10 cellular contexts compared by ENCODE assay signal in the genomic region with DNA sequence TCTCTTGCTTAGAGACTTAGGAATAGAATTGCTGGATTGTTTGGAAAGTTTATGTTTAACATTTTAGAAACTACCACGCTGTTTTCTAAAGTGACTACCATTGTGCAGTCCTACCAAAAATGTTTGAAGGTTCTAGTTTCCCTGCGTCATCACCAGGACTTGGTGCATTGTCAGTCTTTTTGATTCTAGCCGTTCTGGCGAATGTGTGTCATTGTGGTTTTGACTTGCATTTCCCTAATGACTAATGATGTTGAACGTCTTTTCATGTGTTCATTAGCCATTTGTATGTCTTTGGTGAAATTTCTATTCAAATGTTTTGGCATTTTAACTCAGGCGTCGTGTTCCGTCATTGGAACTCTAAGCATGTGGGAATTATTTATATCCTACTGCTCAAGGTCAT. TPM values are rescaled to one million over a fixed set of nuclear protein-coding genes. Genes with fewer than 3 reads are reported as not detected.
DNase-seq lines count a peak whose midpoint lies in the region; ATAC-seq, FAIRE-seq and TF ChIP-seq lines count a peak whose summit lies in the region.
"Had no signal": no experiment of that assay in that cellular context is flagged by ENCODE, and none has a peak within 500 bp of the region (broad histone marks: within the 10 kb centered on the region; RNA-seq: fewer than 3 reads in every experiment).

No MANE protein-coding gene starts in this region.

- TF ChIP-seq CTCF in IMR-90 (conservative IDR thresholded peaks at IDR 0.05; ENCODE audit: low read depth, low read length) (no peak), omental fat pad (IDR thresholded peaks at IDR 0.05) (no peak), BE2C (IDR thresholded peaks at IDR 0.05; ENCODE audit: low read depth, low read length) (no peak)
- no peak for TF ChIP-seq CTCF in activated CD8-positive, alpha-beta T cell treated with anti-CD3 and anti-CD28 coated beads for 36 hours (IDR thresholded peaks at IDR 0.05)

- no TSS peak for BruUV-seq in IMR-90 (replicated peaks; lab: Mats Ljungman, UMichigan)

- H4K5ac ChIP-seq in IMR-90 (ENCODE audit: low read depth, low read length): no peak overlapping the region

- no peak for FAIRE-seq in frontal cortex (lab: Jason Lieb, UNC)

- H3K4me1 ChIP-seq in IMR-90 (ENCODE audit: control insufficient read depth, insufficient read depth, low read length) (peaks cover 4% of the 10 kb centered on the region; the same call in 1 of the 2 replicates), BE2C (no peaks in the 10 kb centered on the region)

- H3K18ac ChIP-seq in IMR-90 (ENCODE audit: low read depth, low read length): no peak overlapping the region

- H3K56ac ChIP-seq in IMR-90 (ENCODE audit: extremely low read depth, insufficient read depth, low read length): no peak overlapping the region

- H3K27me3 Mint-ChIP-seq in activated CD8-positive, alpha-beta T cell treated with anti-CD3 and anti-CD28 coated beads for 36 hours: no peaks in the 10 kb centered on the region
- H3K27me3 Mint-ChIP-seq in effector memory CD8-positive, alpha-beta T cell: no peaks in the 10 kb centered on the region

- WGBS in IMR-90 (ENCODE audit: extremely low coverage in 2 of 2, insufficient read length in 1 of 2), 2 experiments: 92% methylated on average over 2 of the region's 8 CpGs; no CpG with 5 or more reads in 1 of the 2 experiments

- in situ Hi-C loops in IMR-90 (cut with MboI; ENCODE audit: low sequenced_read_pairs): no loop called here

- H2BK5ac ChIP-seq in IMR-90 (ENCODE audit: low read depth, low read length, poor library complexity, severe bottlenecking): no peak overlapping the region

- H3K27ac ChIP-seq in IMR-90 (ENCODE audit: insufficient read depth, low read length): no peak overlapping the region
- H3K27ac ChIP-seq: tibial nerve had no signal

- 0 out of 2 replicates have a peak, but pooled peaks cover 3% of the 10 kb centered on the region for H3K9me1 ChIP-seq in IMR-90 (ENCODE audit: insufficient read depth, low read length)

- H4K20me1 ChIP-seq in IMR-90 (ENCODE audit: insufficient read depth, low read length): peaks cover 28% of the 10 kb centered on the region

- peaks cover 20 to 42% of the 10 kb centered on the region in 2 experiments for H3K79me1 ChIP-seq in IMR-90 (ENCODE audit: low read depth in 1 of 2, low read length in 2 of 2)

- H3K4ac ChIP-seq in IMR-90 (ENCODE audit: low read depth, low read length): no peak overlapping the region

- no peak overlapping the region for H3K4me2 ChIP-seq in IMR-90 (ENCODE audit: low read depth, low read length)

- peaks cover 3% of the 10 kb centered on the region for H3K9me3 Mint-ChIP-seq in activated CD8-positive, alpha-beta T cell treated with anti-CD3 and anti-CD28 coated beads for 36 hours
- H3K9me3 Mint-ChIP-seq in effector memory CD8-positive, alpha-beta T cell: no peaks in the 10 kb centered on the region

- H3K4me3 Mint-ChIP-seq in activated CD8-positive, alpha-beta T cell treated with anti-CD3 and anti-CD28 coated beads for 36 hours: no peak overlapping the region
- peak overlapping the region in 1 of 2 donors; percentile 44 for H3K4me3 Mint-ChIP-seq in effector memory CD8-positive, alpha-beta T cell

- DNase-seq in IMR-90: peak; percentile 39
- DNase-seq in activated CD8-positive, alpha-beta T cell treated with anti-CD3 and anti-CD28 coated beads for 36 hours: peak; percentile 80
- DNase-seq in effector memory CD8-positive, alpha-beta T cell: peak; percentile 6 to 35 (median 8)
- DNase-seq in stimulated activated CD4-positive, alpha-beta T cell treated with anti-CD3 and anti-CD28 coated beads, TNF-alpha, amount 100 ng/mL, for 24 hours (ENCODE audit: low read depth in 3 of 3): peak; percentile 30 to 52 (median 41)
- no peak for DNase-seq in omental fat pad (ENCODE audit: low spot score)
- no peak for DNase-seq in BE2C
- no peak for DNase-seq in frontal cortex (ENCODE audit: low spot score in 2 of 2)
- DNase-seq: dorsolateral prefrontal cortex had no signal

- H2BK20ac ChIP-seq in IMR-90 (ENCODE audit: low read depth, low read length): no peak overlapping the region

- CTCF ChIA-PET in IMR-90 (lab: Yijun Ruan, JAX): no interaction called here
- CTCF ChIA-PET in activated CD8-positive, alpha-beta T cell treated with anti-CD3 and anti-CD28 coated beads for 36 hours (lab: Charles Lee): no interaction called here

- H2AK5ac ChIP-seq in IMR-90 (ENCODE audit: low read depth, low read length): no peak overlapping the region

- H3K36me3 ChIP-seq in IMR-90 (ENCODE audit: control insufficient read depth, insufficient read depth, low read length): peaks cover 55% of the 10 kb centered on the region
- peaks cover 86% of the 10 kb centered on the region for H3K36me3 ChIP-seq in BE2C

- TF ChIP-seq RAD21 in IMR-90 (IDR thresholded peaks at IDR 0.05; ENCODE audit: low read length): no peak

- H3K4me1 Mint-ChIP-seq in activated CD8-positive, alpha-beta T cell treated with anti-CD3 and anti-CD28 coated beads for 36 hours (ENCODE audit: low read depth): peaks cover 47% of the 10 kb centered on the region
- peaks cover 23 to 47% of the 10 kb centered on the region in 2 donors for H3K4me1 Mint-ChIP-seq in effector memory CD8-positive, alpha-beta T cell (ENCODE audit: low read depth in 2 of 2)

- H3K9me3 ChIP-seq in IMR-90 (ENCODE audit: control insufficient read depth, insufficient read depth, low read length): no peaks in the 10 kb centered on the region
- no peaks in the 10 kb centered on the region for H3K9me3 ChIP-seq in BE2C
- H3K9me3 ChIP-seq: tibial nerve had no signal

- no peak overlapping the region for H3K14ac ChIP-seq in IMR-90 (replicated peaks; ENCODE audit: low read depth, low read length)

- no peak overlapping the region for H2BK15ac ChIP-seq in IMR-90 (ENCODE audit: low read depth, low read length)

- H3K36me3 Mint-ChIP-seq in activated CD8-positive, alpha-beta T cell treated with anti-CD3 and anti-CD28 coated beads for 36 hours (ENCODE audit: low read depth): peaks cover 81% of the 10 kb centered on the region
- peaks cover 100% of the 10 kb centered on the region for H3K36me3 Mint-ChIP-seq in effector memory CD8-positive, alpha-beta T cell (ENCODE audit: insufficient read depth)

- no peak overlapping the region for H3K23ac ChIP-seq in IMR-90 (ENCODE audit: low read depth, low read length)

- ATAC-seq in IMR-90 (ENCODE audit: low read depth) (no peak), HG02623 (IDR thresholded peaks at IDR 0.05; ENCODE audit: unreplicated experiment) (no peak), omental fat pad (ENCODE audit: low FRiP score) (no peak)
- peak; percentile 93 for ATAC-seq in activated CD8-positive, alpha-beta T cell treated with anti-CD3 and anti-CD28 coated beads for 36 hours
- ATAC-seq in effector memory CD8-positive, alpha-beta T cell (replicated peaks): peak; percentile 94

- dilution Hi-C loops in IMR-90 (cut with HindIII; ENCODE audit: low sequenced_read_pairs, unreplicated experiment): no loop called here

- H3K9ac ChIP-seq in IMR-90 (ENCODE audit: low read depth, low read length): no peak overlapping the region

- POLR2A ChIA-PET in IMR-90 (lab: Charles Lee; ENCODE audit: unreplicated experiment): no interaction called here
- POLR2A ChIA-PET in activated CD8-positive, alpha-beta T cell treated with anti-CD3 and anti-CD28 coated beads for 36 hours (lab: Charles Lee): no interaction called here

- no peak overlapping the region for H4K8ac ChIP-seq in IMR-90 (ENCODE audit: low read depth in 2 of 2, low read length in 2 of 2)

- H2AK9ac ChIP-seq in IMR-90 (replicated peaks; ENCODE audit: low read depth, low read length, poor library complexity): no peak overlapping the region

- no peak overlapping the region for H2AFZ ChIP-seq in IMR-90 (replicated peaks; ENCODE audit: low read length, poor library complexity)

- H3K4me3 ChIP-seq in IMR-90 (ENCODE audit: insufficient read depth, low read depth, low read length) (no peak overlapping the region), BE2C (ENCODE audit: low read depth, low read length) (no peak overlapping the region)
- H3K4me3 ChIP-seq: dorsolateral prefrontal cortex, tibial nerve had no signal

- no peak for TF ChIP-seq POLR2A in IMR-90 (IDR thresholded peaks at IDR 0.05; ENCODE audit: low read depth, low read length)

- peak overlapping the region; percentile 75 for H3K27ac Mint-ChIP-seq in activated CD8-positive, alpha-beta T cell treated with anti-CD3 and anti-CD28 coated beads for 36 hours
- peak overlapping the region; percentile 86 to 95 for H3K27ac Mint-ChIP-seq in effector memory CD8-positive, alpha-beta T cell

- no peaks in the 10 kb centered on the region for H3K27me3 ChIP-seq in IMR-90 (ENCODE audit: control insufficient read depth, insufficient read depth, low read length)
- H3K27me3 ChIP-seq in BE2C: no peaks in the 10 kb centered on the region
- H3K27me3 ChIP-seq: dorsolateral prefrontal cortex, tibial nerve had no signal

- no peak overlapping the region for H2BK120ac ChIP-seq in IMR-90 (ENCODE audit: low read depth, low read length)

- H4K91ac ChIP-seq in IMR-90 (ENCODE audit: insufficient read depth, low read depth, low read length): no peak overlapping the region

- intact Hi-C loops in IMR-90 (cut with micrococcal nuclease): no loop called here
- intact Hi-C loops in activated CD8-positive, alpha-beta T cell treated with anti-CD3 and anti-CD28 coated beads for 36 hours (cut with micrococcal nuclease): no loop called here

TF ChIP-seq in IMR-90, 13 proteins besides CTCF, POLR2A, EP300 and RAD21 (continues in another document):
- TF ChIP-seq, protein P1, sequence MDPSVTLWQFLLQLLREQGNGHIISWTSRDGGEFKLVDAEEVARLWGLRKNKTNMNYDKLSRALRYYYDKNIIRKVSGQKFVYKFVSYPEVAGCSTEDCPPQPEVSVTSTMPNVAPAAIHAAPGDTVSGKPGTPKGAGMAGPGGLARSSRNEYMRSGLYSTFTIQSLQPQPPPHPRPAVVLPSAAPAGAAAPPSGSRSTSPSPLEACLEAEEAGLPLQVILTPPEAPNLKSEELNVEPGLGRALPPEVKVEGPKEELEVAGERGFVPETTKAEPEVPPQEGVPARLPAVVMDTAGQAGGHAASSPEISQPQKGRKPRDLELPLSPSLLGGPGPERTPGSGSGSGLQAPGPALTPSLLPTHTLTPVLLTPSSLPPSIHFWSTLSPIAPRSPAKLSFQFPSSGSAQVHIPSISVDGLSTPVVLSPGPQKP (IDR thresholded peaks at IDR 0.05; ENCODE audit: borderline replicate concordance, low read depth, low read length): no peak
- TF ChIP-seq RCOR1 (IDR thresholded peaks at IDR 0.05; ENCODE audit: insufficient replicate concordance, low read length) (no peak), FOS (IDR thresholded peaks at IDR 0.05; ENCODE audit: low read depth, low read length) (no peak), MXI1 (IDR thresholded peaks at IDR 0.05; ENCODE audit: borderline replicate concordance, low read depth, low read length) (no peak)

RNA-seq across cellular contexts. Expression of a gene that starts 58.0 kb away (rescaled TPM):
- 64.7 and 71.4 TPM in 2 replicates for total RNA-seq in IMR-90 (2012; rRNA removed)
- 37.8 and 44.9 TPM in 2 replicates for polyA plus RNA-seq in IMR-90 (2012; rRNA removed)
- polyA plus RNA-seq in IMR-90 (2012; cell fraction: cytosol; rRNA removed): 9.0 and 12.0 TPM in 2 replicates
- polyA plus RNA-seq in IMR-90 (2012; cell fraction: nucleus; rRNA removed; ENCODE audit: low replicate concordance): 54.1 and 206 TPM in 2 replicates
- total RNA-seq in activated CD8-positive, alpha-beta T cell treated with anti-CD3 and anti-CD28 coated beads for 36 hours: 100 to 1,000 TPM; 124 to 138 TPM
- total RNA-seq in omental fat pad: 100 to 1,000 TPM in 3 of 4 donors, 10 to 100 TPM in 1; 77.7 to 140 (median 134) TPM
- 77.7 TPM for polyA plus RNA-seq in BE2C (2012; ENCODE audit: insufficient read depth, insufficient read length, low read depth)
- 108 TPM for total RNA-seq in frontal cortex

Comparison
In these comparisons a context has a peak if more than half of its experiments do, and no peak if none do; other contexts are left out.
1. ATAC-seq: peak in activated CD8-positive, alpha-beta T cell treated with anti-CD3 and anti-CD28 coated beads for 36 hours (single experiment) and effector memory CD8-positive, alpha-beta T cell (single experiment); none in IMR-90 (single experiment), HG02623 (single experiment) and omental fat pad (single experiment).
2. DNase-seq: peak in IMR-90 (single experiment), activated CD8-positive, alpha-beta T cell treated with anti-CD3 and anti-CD28 coated beads for 36 hours (single experiment), effector memory CD8-positive, alpha-beta T cell (3 of 3) and stimulated activated CD4-positive, alpha-beta T cell treated with anti-CD3 and anti-CD28 coated beads, TNF-alpha, amount 100 ng/mL, for 24 hours (3 of 3); none in omental fat pad (single experiment), BE2C (single experiment) and frontal cortex (0 of 2).